In genomic region chr11:119906376-119906775, GRCh38 we compare ENCODE assay signal across 20 cellular contexts.
DNase-seq lines count a peak whose midpoint lies in the region; FAIRE-seq and TF ChIP-seq lines count a peak whose summit lies in the region.
"Had no signal": no experiment of that assay in that cellular context is flagged by ENCODE, and none has a peak within 500 bp of the region (broad histone marks: within the 10 kb centered on the region; RNA-seq: fewer than 3 reads in every experiment).

No MANE protein-coding gene starts in this region.

- no peaks in the 10 kb centered on the region for H3K9me3 Mint-ChIP-seq in activated CD4-positive, alpha-beta memory T cell treated with anti-CD3 and anti-CD28 coated beads, Interleukin-2, amount 10 ng/mL, durations not matched to agents 7 days and 5 days
- H3K9me3 Mint-ChIP-seq: GM23338 had no signal

- H3K27me3 Mint-ChIP-seq in activated CD4-positive, alpha-beta memory T cell treated with anti-CD3 and anti-CD28 coated beads, Interleukin-2, amount 10 ng/mL, durations not matched to agents 7 days and 5 days: peaks cover 12% of the 10 kb centered on the region
- H3K27me3 Mint-ChIP-seq: CD4-positive, CD25-positive, alpha-beta regulatory T cell had no signal

- H3K27me3 ChIP-seq in mucosa of rectum (ENCODE audit: control insufficient read depth in 2 of 2, insufficient read depth in 2 of 2, low read length in 2 of 2): no peaks in the 10 kb centered on the region
- no peaks in the 10 kb centered on the region for H3K27me3 ChIP-seq in transverse colon

- no peak for TF ChIP-seq POLR2A in transverse colon (IDR thresholded peaks at IDR 0.05)

- intact Hi-C loops in transverse colon (cut with DNase I; ENCODE audit: low total_unique reads): no loop called here

- H3K9me3 ChIP-seq in mucosa of rectum (ENCODE audit: control insufficient read depth in 2 of 2, low read length in 2 of 2): no peaks in the 10 kb centered on the region
- no peaks in the 10 kb centered on the region for H3K9me3 ChIP-seq in transverse colon

- in situ Hi-C loops in transverse colon (cut with MboI; ENCODE audit: low pct_ligation_motif_present in 1 of 4, low pct_unique_long_range_greater_than_20kb in 1 of 4, low sequenced_read_pairs in 3 of 4): no loop called here

- peak; percentile 32 for FAIRE-seq in D721Med (lab: Jason Lieb, UNC)
- FAIRE-seq: GM12878, GM18507, HTR-8/SVneo had no signal

- peaks cover 41 to 73% of the 10 kb centered on the region in 2 donors for H3K4me1 ChIP-seq in mucosa of rectum (ENCODE audit: control insufficient read depth in 2 of 2, insufficient read depth in 2 of 2, low read length in 2 of 2)
- H3K4me1 ChIP-seq in transverse colon: peaks cover 0 to 66% (median 49%) of the 10 kb centered on the region in 4 donors

- no peaks in the 10 kb centered on the region for H3K4me1 Mint-ChIP-seq in activated CD4-positive, alpha-beta memory T cell treated with anti-CD3 and anti-CD28 coated beads, Interleukin-2, amount 10 ng/mL, durations not matched to agents 7 days and 5 days
- H3K4me1 Mint-ChIP-seq: CD4-positive, CD25-positive, alpha-beta regulatory T cell had no signal

- TF ChIP-seq CTCF in D721Med (IDR thresholded peaks at IDR 0.05; ENCODE audit: insufficient read depth, missing control alignments) (no peak), VCaP (conservative IDR thresholded peaks at IDR 0.05) (no peak), transverse colon (IDR thresholded peaks at IDR 0.05) (no peak)

- H3K36me3 ChIP-seq in mucosa of rectum (ENCODE audit: control insufficient read depth in 2 of 2, insufficient read depth in 2 of 2, low read length in 2 of 2) (no peaks in the 10 kb centered on the region), transverse colon (no peaks in the 10 kb centered on the region)

- H3K36me3 Mint-ChIP-seq in activated CD4-positive, alpha-beta memory T cell treated with anti-CD3 and anti-CD28 coated beads, Interleukin-2, amount 10 ng/mL, durations not matched to agents 7 days and 5 days (ENCODE audit: low read depth): no peaks in the 10 kb centered on the region
- H3K36me3 Mint-ChIP-seq: CD4-positive, CD25-positive, alpha-beta regulatory T cell had no signal

- H3K4me3 ChIP-seq in mucosa of rectum (ENCODE audit: low read length in 2 of 2) (peak overlapping the region; percentile 53 to 62), transverse colon (peak overlapping the region in 3 of 4 donors; percentile 1 to 25 (median 20))
- H3K4me3 ChIP-seq: GM12878, GM23338 had no signal

- H3K4me3 Mint-ChIP-seq in activated CD4-positive, alpha-beta memory T cell treated with anti-CD3 and anti-CD28 coated beads, Interleukin-2, amount 10 ng/mL, durations not matched to agents 7 days and 5 days: no peak overlapping the region
- H3K4me3 Mint-ChIP-seq: CD4-positive, CD25-positive, alpha-beta regulatory T cell; GM23338 had no signal

- peak overlapping the region in 1 of 2 donors; percentile 57 for H3K9ac ChIP-seq in mucosa of rectum (ENCODE audit: low read depth in 1 of 2, low read length in 2 of 2)

- POLR2A ChIA-PET in activated CD4-positive, alpha-beta memory T cell treated with anti-CD3 and anti-CD28 coated beads, Interleukin-2, amount 10 ng/mL, durations not matched to agents 7 days and 5 days (lab: Charles Lee): no interaction called here

- 52 to 83% methylated on average over 8 of the region's 8 CpGs for WGBS in transverse colon (ENCODE audit: low coverage in 1 of 2), 2 donors

- no peak for TF ChIP-seq EP300 in transverse colon (IDR thresholded peaks at IDR 0.05; ENCODE audit: low read depth)

- DNase-seq in D721Med (ENCODE audit: insufficient read length, low spot score) (no peak), transverse colon (no peak), AG08395 (ENCODE audit: low spot score) (no peak), EL (no peak)
- no peak for DNase-seq in activated CD4-positive, alpha-beta memory T cell treated with anti-CD3 and anti-CD28 coated beads, Interleukin-2, amount 10 ng/mL, durations not matched to agents 7 days and 5 days
- DNase-seq: AML-193; CD4-positive, CD25-positive, alpha-beta regulatory T cell; DMS79 treated with DMSO at 0.1 percent for 48 hours; GDM1; NCI-H1105; NCI-H1694 treated with DMSO at 0.1 percent for 48 hours; NCI-H345; PC-3 had no signal

- no peak overlapping the region for H3K27ac Mint-ChIP-seq in activated CD4-positive, alpha-beta memory T cell treated with anti-CD3 and anti-CD28 coated beads, Interleukin-2, amount 10 ng/mL, durations not matched to agents 7 days and 5 days
- H3K27ac Mint-ChIP-seq: GM23338 had no signal

- peak overlapping the region; percentile 18; the same call in 1 of the 2 replicates for H3K27ac ChIP-seq in VCaP
- H3K27ac ChIP-seq in mucosa of rectum (ENCODE audit: low read depth in 2 of 2, low read length in 2 of 2): peak overlapping the region; percentile 80 to 89
- peak overlapping the region; percentile 84 to 87 (median 86) for H3K27ac ChIP-seq in transverse colon
- H3K27ac ChIP-seq: HL-60 had no signal

- CTCF ChIA-PET in activated CD4-positive, alpha-beta memory T cell treated with anti-CD3 and anti-CD28 coated beads, Interleukin-2, amount 10 ng/mL, durations not matched to agents 7 days and 5 days (lab: Charles Lee): no interaction called here

Comparison
In these comparisons a context has a peak if more than half of its experiments do, and no peak if none do; other contexts are left out.
1. H3K27ac ChIP-seq: peak in every context shown above with its lines; median percentile 86 in transverse colon; 84 in mucosa of rectum; 18 in VCaP.